Comparison of ENCODE assay signal across 6 cellular contexts in genomic region chr7:151056286-151057037, GRCh38. TPM values are rescaled to one million over a fixed set of nuclear protein-coding genes. Genes with fewer than 3 reads are reported as not detected.
DNase-seq lines count a peak whose midpoint lies in the region; ATAC-seq and TF ChIP-seq lines count a peak whose summit lies in the region.

No MANE protein-coding gene starts in this region.

- TF ChIP-seq CTCF in glutamatergic neuron (IDR thresholded peaks at IDR 0.05; ENCODE audit: partially characterized antibody, unreplicated experiment) (peak; percentile 20), vagina (IDR thresholded peaks at IDR 0.05) (no peak)

- no peak for ATAC-seq in stimulated activated naive CD8-positive, alpha-beta T cell treated with anti-CD3 and anti-CD28 coated beads, Interleukin-15, Interleukin-2, amounts not matched to agents 100 U/mL and 50 U/mL, for 24 hours

- peak overlapping the region; percentile 87 to 91 for H3K4me3 ChIP-seq in vagina

- H3K27ac ChIP-seq in vagina, result no peak overlapping the region

- no peaks in the 10 kb centered on the region for H3K9me3 Mint-ChIP-seq in stimulated activated naive CD8-positive, alpha-beta T cell treated with anti-CD3 and anti-CD28 coated beads, Interleukin-15, Interleukin-2, amounts not matched to agents 100 ng/mL and 50 ng/mL, for 24 hours
- peaks cover 9% of the 10 kb centered on the region for H3K9me3 Mint-ChIP-seq in glutamatergic neuron (ENCODE audit: unreplicated experiment)

- no peak for TF ChIP-seq POLR2A in vagina (IDR thresholded peaks at IDR 0.05)

- H3K36me3 ChIP-seq in vagina, result no peaks in the 10 kb centered on the region

- H3K27me3 ChIP-seq in vagina, result no peaks in the 10 kb centered on the region

- H3K4me1 Mint-ChIP-seq in stimulated activated naive CD8-positive, alpha-beta T cell treated with anti-CD3 and anti-CD28 coated beads, Interleukin-15, Interleukin-2, amounts not matched to agents 100 ng/mL and 50 ng/mL, for 24 hours (ENCODE audit: low read depth), result peaks cover 32% of the 10 kb centered on the region
- H3K4me1 Mint-ChIP-seq in glutamatergic neuron (ENCODE audit: low read depth, unreplicated experiment), result peaks cover 13% of the 10 kb centered on the region

- DNase-seq in stimulated activated naive CD8-positive, alpha-beta T cell treated with anti-CD3 and anti-CD28 coated beads, Interleukin-15, Interleukin-2, amounts not matched to agents 100 U/mL and 50 U/mL, for 24 hours, result no peak
- DNase-seq in glutamatergic neuron (no peak), vagina (ENCODE audit: extremely low spot score in 2 of 2) (no peak), GM19240 (ENCODE audit: insufficient read length, low spot score) (no peak), HCEC 1CT (no peak)

- H3K4me1 ChIP-seq in vagina, result peaks cover 42% of the 10 kb centered on the region

- H3K27me3 Mint-ChIP-seq in stimulated activated naive CD8-positive, alpha-beta T cell treated with anti-CD3 and anti-CD28 coated beads, Interleukin-15, Interleukin-2, amounts not matched to agents 100 ng/mL and 50 ng/mL, for 24 hours, result no peaks in the 10 kb centered on the region
- peaks cover 18% of the 10 kb centered on the region for H3K27me3 Mint-ChIP-seq in glutamatergic neuron (ENCODE audit: unreplicated experiment)

- H3K9me3 ChIP-seq in vagina, result no peaks in the 10 kb centered on the region

- H3K4me3 Mint-ChIP-seq in stimulated activated naive CD8-positive, alpha-beta T cell treated with anti-CD3 and anti-CD28 coated beads, Interleukin-15, Interleukin-2, amounts not matched to agents 100 ng/mL and 50 ng/mL, for 24 hours, result peak overlapping the region; percentile 93
- peak overlapping the region; percentile 99 for H3K4me3 Mint-ChIP-seq in glutamatergic neuron (ENCODE audit: unreplicated experiment)

- H3K27ac Mint-ChIP-seq in stimulated activated naive CD8-positive, alpha-beta T cell treated with anti-CD3 and anti-CD28 coated beads, Interleukin-15, Interleukin-2, amounts not matched to agents 100 ng/mL and 50 ng/mL, for 24 hours, result no peak overlapping the region
- peak overlapping the region; percentile 48 for H3K27ac Mint-ChIP-seq in glutamatergic neuron (ENCODE audit: unreplicated experiment)

- H3K36me3 Mint-ChIP-seq in stimulated activated naive CD8-positive, alpha-beta T cell treated with anti-CD3 and anti-CD28 coated beads, Interleukin-15, Interleukin-2, amounts not matched to agents 100 ng/mL and 50 ng/mL, for 24 hours (ENCODE audit: low read depth), result no peaks in the 10 kb centered on the region
- peaks cover 5% of the 10 kb centered on the region for H3K36me3 Mint-ChIP-seq in glutamatergic neuron (ENCODE audit: unreplicated experiment)

- intact Hi-C loops in vagina (cut with DNase I), result loop anchor here (10.0 kb wide), 1 partner anchor 178 kb away; the partner anchor contains the start of gene CHPF2

RNA-seq across cellular contexts. Expression of gene CDK5, which starts 1.2 kb away (rescaled TPM):
- total RNA-seq in glutamatergic neuron (ENCODE audit: unreplicated experiment) (52.9 TPM), vagina (4.2 TPM)

RNA-seq across cellular contexts. Expression of gene SLC4A2, which starts 2.9 kb away (rescaled TPM):
- total RNA-seq in glutamatergic neuron (ENCODE audit: unreplicated experiment) (99.4 TPM), vagina (66.5 TPM)

RNA-seq across cellular contexts. Expression of gene ASIC3, which starts 8.1 kb away (rescaled TPM):
- total RNA-seq in glutamatergic neuron (ENCODE audit: unreplicated experiment) (10.8 TPM), vagina (3.7 TPM)

RNA-seq across cellular contexts. Expression of gene FASTK, which starts 24.1 kb away (rescaled TPM):
- total RNA-seq in glutamatergic neuron (ENCODE audit: unreplicated experiment) (64.7 TPM), vagina (60.2 TPM)

RNA-seq across cellular contexts. Expression of gene TMUB1, which starts 26.8 kb away (rescaled TPM):
- 45.7 TPM for total RNA-seq in glutamatergic neuron (ENCODE audit: unreplicated experiment)
- total RNA-seq in vagina, result 40.3 TPM

Comparison
In these comparisons a context has a peak if more than half of its experiments do, and no peak if none do; other contexts are left out.
1. RNA of gene CDK5, which starts 1.2 kb away (total RNA-seq): 52.9 TPM in glutamatergic neuron (single experiment); 4.2 TPM in vagina (single experiment); every median in the first group is over 10 times any median in the second.